ENCODE assay signal across 1 cellular context in genomic region chr19:1383311-1384084, GRCh38.
TF ChIP-seq lines count a peak whose summit lies in the region.

TSS of gene NDUFS7 (plus strand) at chr19:1383907. CDS start at chr19:1383927, 20 bp downstream.

TF ChIP-seq in K562, 482 proteins besides CTCF, POLR2A, EP300 and RAD21 (continued from another document and continues in another):
- TF ChIP-seq, protein P1, sequence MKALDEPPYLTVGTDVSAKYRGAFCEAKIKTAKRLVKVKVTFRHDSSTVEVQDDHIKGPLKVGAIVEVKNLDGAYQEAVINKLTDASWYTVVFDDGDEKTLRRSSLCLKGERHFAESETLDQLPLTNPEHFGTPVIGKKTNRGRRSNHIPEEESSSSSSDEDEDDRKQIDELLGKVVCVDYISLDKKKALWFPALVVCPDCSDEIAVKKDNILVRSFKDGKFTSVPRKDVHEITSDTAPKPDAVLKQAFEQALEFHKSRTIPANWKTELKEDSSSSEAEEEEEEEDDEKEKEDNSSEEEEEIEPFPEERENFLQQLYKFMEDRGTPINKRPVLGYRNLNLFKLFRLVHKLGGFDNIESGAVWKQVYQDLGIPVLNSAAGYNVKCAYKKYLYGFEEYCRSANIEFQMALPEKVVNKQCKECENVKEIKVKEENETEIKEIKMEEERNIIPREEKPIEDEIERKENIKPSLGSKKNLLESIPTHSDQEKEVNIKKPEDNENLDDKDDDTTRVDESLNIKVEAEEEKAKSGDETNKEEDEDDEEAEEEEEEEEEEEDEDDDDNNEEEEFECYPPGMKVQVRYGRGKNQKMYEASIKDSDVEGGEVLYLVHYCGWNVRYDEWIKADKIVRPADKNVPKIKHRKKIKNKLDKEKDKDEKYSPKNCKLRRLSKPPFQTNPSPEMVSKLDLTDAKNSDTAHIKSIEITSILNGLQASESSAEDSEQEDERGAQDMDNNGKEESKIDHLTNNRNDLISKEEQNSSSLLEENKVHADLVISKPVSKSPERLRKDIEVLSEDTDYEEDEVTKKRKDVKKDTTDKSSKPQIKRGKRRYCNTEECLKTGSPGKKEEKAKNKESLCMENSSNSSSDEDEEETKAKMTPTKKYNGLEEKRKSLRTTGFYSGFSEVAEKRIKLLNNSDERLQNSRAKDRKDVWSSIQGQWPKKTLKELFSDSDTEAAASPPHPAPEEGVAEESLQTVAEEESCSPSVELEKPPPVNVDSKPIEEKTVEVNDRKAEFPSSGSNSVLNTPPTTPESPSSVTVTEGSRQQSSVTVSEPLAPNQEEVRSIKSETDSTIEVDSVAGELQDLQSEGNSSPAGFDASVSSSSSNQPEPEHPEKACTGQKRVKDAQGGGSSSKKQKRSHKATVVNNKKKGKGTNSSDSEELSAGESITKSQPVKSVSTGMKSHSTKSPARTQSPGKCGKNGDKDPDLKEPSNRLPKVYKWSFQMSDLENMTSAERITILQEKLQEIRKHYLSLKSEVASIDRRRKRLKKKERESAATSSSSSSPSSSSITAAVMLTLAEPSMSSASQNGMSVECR (CRISPR knock-in tag; IDR thresholded peaks at IDR 0.05) = peak; percentile 97
- TF ChIP-seq ZNF263 (CRISPR knock-in tag; IDR thresholded peaks at IDR 0.05; ENCODE audit: borderline replicate concordance) (peak; percentile 80; the same call in 1 of the 2 replicates), THRAP3 (IDR thresholded peaks at IDR 0.05; ENCODE audit: borderline replicate concordance) (peak; percentile 69; the same call in 1 of the 2 replicates), ZKSCAN8 (CRISPR knock-in tag; IDR thresholded peaks at IDR 0.05) (no peak; the same call in 1 of the 2 replicates), ZNF197 (CRISPR knock-in tag; IDR thresholded peaks at IDR 0.05; ENCODE audit: low read depth) (peak; percentile 79; the same call in 1 of the 2 replicates), ZNF282 (CRISPR knock-in tag; IDR thresholded peaks at IDR 0.05) (peak; percentile 86; the same call in 1 of the 2 replicates), NELFE (IDR thresholded peaks at IDR 0.05; ENCODE audit: insufficient read depth, insufficient read length) (no peak), GATAD2A (IDR thresholded peaks at IDR 0.05) (peak; percentile 94), ZFP36 (IDR thresholded peaks at IDR 0.05; ENCODE audit: low read depth, low read length, partially characterized antibody) (no peak), RBM25 (IDR thresholded peaks at IDR 0.05; ENCODE audit: low read depth, low read length, severe bottlenecking) (peak; percentile 90), ZNF77 (CRISPR knock-in tag; IDR thresholded peaks at IDR 0.05) (no peak), KHSRP (IDR thresholded peaks at IDR 0.05) (no peak), HNRNPLL (IDR thresholded peaks at IDR 0.05; ENCODE audit: low read depth, low read length, poor library complexity, severe bottlenecking) (peak; percentile 47), E2F3 (CRISPR knock-in tag; IDR thresholded peaks at IDR 0.05) (no peak), ZNF695 (CRISPR knock-in tag; IDR thresholded peaks at IDR 0.05) (no peak), KDM4B (IDR thresholded peaks at IDR 0.05; ENCODE audit: borderline replicate concordance in 2 of 2, low read depth in 1 of 2) (peak in 1 of 2 experiments; percentile 91; a peak in 1 of 4 replicates), XRCC4 (IDR thresholded peaks at IDR 0.05; ENCODE audit: extremely low read depth, insufficient read depth, insufficient read length) (no peak), XRCC5 (IDR thresholded peaks at IDR 0.05; ENCODE audit: low read depth, low read length) (peak; percentile 100), MIER1 (IDR thresholded peaks at IDR 0.05; ENCODE audit: low read depth) (peak; percentile 49; the same call in 1 of the 2 replicates), BDP1 (IDR thresholded peaks at IDR 0.05; ENCODE audit: insufficient read depth, insufficient read length) (peak; percentile 94), CTBP1 (IDR thresholded peaks at IDR 0.05; ENCODE audit: borderline replicate concordance) (peak; percentile 97), CBFA2T2 (conservative IDR thresholded peaks at IDR 0.05) (peak; percentile 45; the same call in 1 of the 2 replicates), ZNF584 (CRISPR knock-in tag; IDR thresholded peaks at IDR 0.05; ENCODE audit: low read depth) (no peak), RBFOX2 (IDR thresholded peaks at IDR 0.05; ENCODE audit: low read depth, low read length) (peak; percentile 96), EP400 (IDR thresholded peaks at IDR 0.05) (peak; percentile 98), MAX (CRISPR knock-in tag; IDR thresholded peaks at IDR 0.05) (peak; percentile 97), NFIC (IDR thresholded peaks at IDR 0.05) (peak; percentile 80), CSDE1 (IDR thresholded peaks at IDR 0.05) (0 out of 4 replicates have a peak, but pooled peaks of 1 of the 2 experiments have one; percentile 42), HEY1 (CRISPR knock-in tag; IDR thresholded peaks at IDR 0.05; ENCODE audit: borderline replicate concordance) (no peak), ZNF24 (IDR thresholded peaks at IDR 0.05) (peak; percentile 82), HOXB6 (CRISPR knock-in tag; IDR thresholded peaks at IDR 0.05; ENCODE audit: borderline replicate concordance) (no peak), ZC3H11A (IDR thresholded peaks at IDR 0.05; ENCODE audit: low read depth, low read length) (peak; percentile 97), MAZ (CRISPR knock-in tag; conservative IDR thresholded peaks at IDR 0.05 in 1 of 2, IDR thresholded peaks at IDR 0.05 in 1 of 2) (peak; percentile 87 to 97), DDX20 (tag; IDR thresholded peaks at IDR 0.05; ENCODE audit: low read depth) (no peak), E2F6 (IDR thresholded peaks at IDR 0.05; ENCODE audit: borderline replicate concordance in 1 of 2, extremely low read depth in 1 of 2, insufficient read depth in 1 of 2, insufficient read length in 1 of 2, low read depth in 1 of 2, low read length in 1 of 2, poor library complexity in 1 of 2, severe bottlenecking in 1 of 2) (peak; percentile 69 to 79), ZNF830 (CRISPR knock-in tag; IDR thresholded peaks at IDR 0.05) (0 out of 2 replicates have a peak, but pooled peaks have one; percentile 48), ZNF740 (CRISPR knock-in tag; IDR thresholded peaks at IDR 0.05) (peak; percentile 81), ZNF740 (tag; IDR thresholded peaks at IDR 0.05) (peak in 1 of 2 experiments; percentile 69; a peak in 1 of 4 replicates), ZNF780A (CRISPR knock-in tag; IDR thresholded peaks at IDR 0.05) (no peak), HINFP (tag; conservative IDR thresholded peaks at IDR 0.05; ENCODE audit: low read depth) (no peak), CBX1 (IDR thresholded peaks at IDR 0.05; ENCODE audit: low read depth) (peak; percentile 91), NEUROD1 (IDR thresholded peaks at IDR 0.05; ENCODE audit: borderline replicate concordance, low read depth, low read length, partially characterized antibody) (peak; percentile 95), NFIX (CRISPR knock-in tag; IDR thresholded peaks at IDR 0.05; ENCODE audit: low read depth) (no peak), ZNF717 (CRISPR knock-in tag; IDR thresholded peaks at IDR 0.05) (no peak), CREB1 (IDR thresholded peaks at IDR 0.05) (peak; percentile 87), CREB1 (CRISPR knock-in tag; IDR thresholded peaks at IDR 0.05) (peak; percentile 92), NR2C2 (CRISPR knock-in tag; IDR thresholded peaks at IDR 0.05) (peak; percentile 94), NR2C2 (tag; IDR thresholded peaks at IDR 0.05) (peak; percentile 98), PHF21A (IDR thresholded peaks at IDR 0.05; ENCODE audit: borderline replicate concordance, low read depth) (peak; percentile 94)
- TF ChIP-seq, protein P2, sequence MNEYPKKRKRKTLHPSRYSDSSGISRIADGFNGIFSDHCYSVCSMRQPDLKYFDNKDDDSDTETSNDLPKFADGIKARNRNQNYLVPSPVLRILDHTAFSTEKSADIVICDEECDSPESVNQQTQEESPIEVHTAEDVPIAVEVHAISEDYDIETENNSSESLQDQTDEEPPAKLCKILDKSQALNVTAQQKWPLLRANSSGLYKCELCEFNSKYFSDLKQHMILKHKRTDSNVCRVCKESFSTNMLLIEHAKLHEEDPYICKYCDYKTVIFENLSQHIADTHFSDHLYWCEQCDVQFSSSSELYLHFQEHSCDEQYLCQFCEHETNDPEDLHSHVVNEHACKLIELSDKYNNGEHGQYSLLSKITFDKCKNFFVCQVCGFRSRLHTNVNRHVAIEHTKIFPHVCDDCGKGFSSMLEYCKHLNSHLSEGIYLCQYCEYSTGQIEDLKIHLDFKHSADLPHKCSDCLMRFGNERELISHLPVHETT (CRISPR knock-in tag; conservative IDR thresholded peaks at IDR 0.05 in 1 of 2, IDR thresholded peaks at IDR 0.05 in 1 of 2) = peak in 1 of 2 experiments; percentile 97; a peak in 2 of 4 replicates
- TF ChIP-seq, protein P3, sequence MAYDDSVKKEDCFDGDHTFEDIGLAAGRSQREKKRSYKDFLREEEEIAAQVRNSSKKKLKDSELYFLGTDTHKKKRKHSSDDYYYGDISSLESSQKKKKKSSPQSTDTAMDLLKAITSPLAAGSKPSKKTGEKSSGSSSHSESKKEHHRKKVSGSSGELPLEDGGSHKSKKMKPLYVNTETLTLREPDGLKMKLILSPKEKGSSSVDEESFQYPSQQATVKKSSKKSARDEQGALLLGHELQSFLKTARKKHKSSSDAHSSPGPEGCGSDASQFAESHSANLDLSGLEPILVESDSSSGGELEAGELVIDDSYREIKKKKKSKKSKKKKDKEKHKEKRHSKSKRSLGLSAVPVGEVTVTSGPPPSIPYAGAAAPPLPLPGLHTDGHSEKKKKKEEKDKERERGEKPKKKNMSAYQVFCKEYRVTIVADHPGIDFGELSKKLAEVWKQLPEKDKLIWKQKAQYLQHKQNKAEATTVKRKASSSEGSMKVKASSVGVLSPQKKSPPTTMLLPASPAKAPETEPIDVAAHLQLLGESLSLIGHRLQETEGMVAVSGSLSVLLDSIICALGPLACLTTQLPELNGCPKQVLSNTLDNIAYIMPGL (CRISPR knock-in tag; IDR thresholded peaks at IDR 0.05) = peak; percentile 100
- TF ChIP-seq, protein P4, sequence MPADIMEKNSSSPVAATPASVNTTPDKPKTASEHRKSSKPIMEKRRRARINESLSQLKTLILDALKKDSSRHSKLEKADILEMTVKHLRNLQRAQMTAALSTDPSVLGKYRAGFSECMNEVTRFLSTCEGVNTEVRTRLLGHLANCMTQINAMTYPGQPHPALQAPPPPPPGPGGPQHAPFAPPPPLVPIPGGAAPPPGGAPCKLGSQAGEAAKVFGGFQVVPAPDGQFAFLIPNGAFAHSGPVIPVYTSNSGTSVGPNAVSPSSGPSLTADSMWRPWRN (IDR thresholded peaks at IDR 0.05; ENCODE audit: low read depth) = peak; percentile 80
- TF ChIP-seq, protein P5, sequence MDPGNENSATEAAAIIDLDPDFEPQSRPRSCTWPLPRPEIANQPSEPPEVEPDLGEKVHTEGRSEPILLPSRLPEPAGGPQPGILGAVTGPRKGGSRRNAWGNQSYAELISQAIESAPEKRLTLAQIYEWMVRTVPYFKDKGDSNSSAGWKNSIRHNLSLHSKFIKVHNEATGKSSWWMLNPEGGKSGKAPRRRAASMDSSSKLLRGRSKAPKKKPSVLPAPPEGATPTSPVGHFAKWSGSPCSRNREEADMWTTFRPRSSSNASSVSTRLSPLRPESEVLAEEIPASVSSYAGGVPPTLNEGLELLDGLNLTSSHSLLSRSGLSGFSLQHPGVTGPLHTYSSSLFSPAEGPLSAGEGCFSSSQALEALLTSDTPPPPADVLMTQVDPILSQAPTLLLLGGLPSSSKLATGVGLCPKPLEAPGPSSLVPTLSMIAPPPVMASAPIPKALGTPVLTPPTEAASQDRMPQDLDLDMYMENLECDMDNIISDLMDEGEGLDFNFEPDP (CRISPR knock-in tag; IDR thresholded peaks at IDR 0.05) = no peak
- TF ChIP-seq, protein P6, sequence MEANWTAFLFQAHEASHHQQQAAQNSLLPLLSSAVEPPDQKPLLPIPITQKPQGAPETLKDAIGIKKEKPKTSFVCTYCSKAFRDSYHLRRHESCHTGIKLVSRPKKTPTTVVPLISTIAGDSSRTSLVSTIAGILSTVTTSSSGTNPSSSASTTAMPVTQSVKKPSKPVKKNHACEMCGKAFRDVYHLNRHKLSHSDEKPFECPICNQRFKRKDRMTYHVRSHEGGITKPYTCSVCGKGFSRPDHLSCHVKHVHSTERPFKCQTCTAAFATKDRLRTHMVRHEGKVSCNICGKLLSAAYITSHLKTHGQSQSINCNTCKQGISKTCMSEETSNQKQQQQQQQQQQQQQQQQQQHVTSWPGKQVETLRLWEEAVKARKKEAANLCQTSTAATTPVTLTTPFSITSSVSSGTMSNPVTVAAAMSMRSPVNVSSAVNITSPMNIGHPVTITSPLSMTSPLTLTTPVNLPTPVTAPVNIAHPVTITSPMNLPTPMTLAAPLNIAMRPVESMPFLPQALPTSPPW (CRISPR knock-in tag; IDR thresholded peaks at IDR 0.05) = peak; percentile 74
- TF ChIP-seq, protein P7, sequence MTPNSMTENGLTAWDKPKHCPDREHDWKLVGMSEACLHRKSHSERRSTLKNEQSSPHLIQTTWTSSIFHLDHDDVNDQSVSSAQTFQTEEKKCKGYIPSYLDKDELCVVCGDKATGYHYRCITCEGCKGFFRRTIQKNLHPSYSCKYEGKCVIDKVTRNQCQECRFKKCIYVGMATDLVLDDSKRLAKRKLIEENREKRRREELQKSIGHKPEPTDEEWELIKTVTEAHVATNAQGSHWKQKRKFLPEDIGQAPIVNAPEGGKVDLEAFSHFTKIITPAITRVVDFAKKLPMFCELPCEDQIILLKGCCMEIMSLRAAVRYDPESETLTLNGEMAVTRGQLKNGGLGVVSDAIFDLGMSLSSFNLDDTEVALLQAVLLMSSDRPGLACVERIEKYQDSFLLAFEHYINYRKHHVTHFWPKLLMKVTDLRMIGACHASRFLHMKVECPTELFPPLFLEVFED (CRISPR knock-in tag; conservative IDR thresholded peaks at IDR 0.05) = peak; percentile 54; the same call in 1 of the 2 replicates
